Comparison of ENCODE assay signal across 1 cellular context in the genomic region with DNA sequence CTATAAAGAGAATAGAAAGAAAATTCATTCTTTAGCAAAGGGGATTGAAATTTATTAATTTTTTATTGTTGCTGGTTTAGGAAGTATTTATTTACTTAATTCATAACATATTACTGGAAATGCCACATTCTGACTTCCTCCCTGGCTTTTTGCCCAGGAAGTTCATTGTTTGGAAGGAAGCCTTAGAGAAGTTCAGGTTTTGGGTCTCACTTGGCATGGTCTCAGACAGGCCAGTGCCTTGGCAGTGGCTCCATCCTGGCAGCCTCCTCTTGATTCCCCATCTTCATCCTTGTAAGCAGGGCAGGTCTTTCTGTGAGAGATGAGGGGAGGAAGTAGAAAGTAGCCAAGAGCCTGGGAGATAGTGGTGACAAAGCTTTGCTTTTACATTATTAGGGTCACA.
TF ChIP-seq lines count a peak whose summit lies in the region.

No MANE protein-coding gene starts in this region.

TF ChIP-seq in WTC11, 78 proteins besides CTCF, POLR2A, EP300 and RAD21 (continued from another document):
- TF ChIP-seq, protein P1, sequence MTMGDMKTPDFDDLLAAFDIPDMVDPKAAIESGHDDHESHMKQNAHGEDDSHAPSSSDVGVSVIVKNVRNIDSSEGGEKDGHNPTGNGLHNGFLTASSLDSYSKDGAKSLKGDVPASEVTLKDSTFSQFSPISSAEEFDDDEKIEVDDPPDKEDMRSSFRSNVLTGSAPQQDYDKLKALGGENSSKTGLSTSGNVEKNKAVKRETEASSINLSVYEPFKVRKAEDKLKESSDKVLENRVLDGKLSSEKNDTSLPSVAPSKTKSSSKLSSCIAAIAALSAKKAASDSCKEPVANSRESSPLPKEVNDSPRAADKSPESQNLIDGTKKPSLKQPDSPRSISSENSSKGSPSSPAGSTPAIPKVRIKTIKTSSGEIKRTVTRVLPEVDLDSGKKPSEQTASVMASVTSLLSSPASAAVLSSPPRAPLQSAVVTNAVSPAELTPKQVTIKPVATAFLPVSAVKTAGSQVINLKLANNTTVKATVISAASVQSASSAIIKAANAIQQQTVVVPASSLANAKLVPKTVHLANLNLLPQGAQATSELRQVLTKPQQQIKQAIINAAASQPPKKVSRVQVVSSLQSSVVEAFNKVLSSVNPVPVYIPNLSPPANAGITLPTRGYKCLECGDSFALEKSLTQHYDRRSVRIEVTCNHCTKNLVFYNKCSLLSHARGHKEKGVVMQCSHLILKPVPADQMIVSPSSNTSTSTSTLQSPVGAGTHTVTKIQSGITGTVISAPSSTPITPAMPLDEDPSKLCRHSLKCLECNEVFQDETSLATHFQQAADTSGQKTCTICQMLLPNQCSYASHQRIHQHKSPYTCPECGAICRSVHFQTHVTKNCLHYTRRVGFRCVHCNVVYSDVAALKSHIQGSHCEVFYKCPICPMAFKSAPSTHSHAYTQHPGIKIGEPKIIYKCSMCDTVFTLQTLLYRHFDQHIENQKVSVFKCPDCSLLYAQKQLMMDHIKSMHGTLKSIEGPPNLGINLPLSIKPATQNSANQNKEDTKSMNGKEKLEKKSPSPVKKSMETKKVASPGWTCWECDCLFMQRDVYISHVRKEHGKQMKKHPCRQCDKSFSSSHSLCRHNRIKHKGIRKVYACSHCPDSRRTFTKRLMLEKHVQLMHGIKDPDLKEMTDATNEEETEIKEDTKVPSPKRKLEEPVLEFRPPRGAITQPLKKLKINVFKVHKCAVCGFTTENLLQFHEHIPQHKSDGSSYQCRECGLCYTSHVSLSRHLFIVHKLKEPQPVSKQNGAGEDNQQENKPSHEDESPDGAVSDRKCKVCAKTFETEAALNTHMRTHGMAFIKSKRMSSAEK (CRISPR knock-in tag; IDR thresholded peaks at IDR 0.05; ENCODE audit: borderline replicate concordance), result no peak
- TF ChIP-seq, protein P2, sequence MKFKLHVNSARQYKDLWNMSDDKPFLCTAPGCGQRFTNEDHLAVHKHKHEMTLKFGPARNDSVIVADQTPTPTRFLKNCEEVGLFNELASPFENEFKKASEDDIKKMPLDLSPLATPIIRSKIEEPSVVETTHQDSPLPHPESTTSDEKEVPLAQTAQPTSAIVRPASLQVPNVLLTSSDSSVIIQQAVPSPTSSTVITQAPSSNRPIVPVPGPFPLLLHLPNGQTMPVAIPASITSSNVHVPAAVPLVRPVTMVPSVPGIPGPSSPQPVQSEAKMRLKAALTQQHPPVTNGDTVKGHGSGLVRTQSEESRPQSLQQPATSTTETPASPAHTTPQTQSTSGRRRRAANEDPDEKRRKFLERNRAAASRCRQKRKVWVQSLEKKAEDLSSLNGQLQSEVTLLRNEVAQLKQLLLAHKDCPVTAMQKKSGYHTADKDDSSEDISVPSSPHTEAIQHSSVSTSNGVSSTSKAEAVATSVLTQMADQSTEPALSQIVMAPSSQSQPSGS (CRISPR knock-in tag; IDR thresholded peaks at IDR 0.05; ENCODE audit: borderline replicate concordance, low read depth), result no peak
- TF ChIP-seq, protein P3, sequence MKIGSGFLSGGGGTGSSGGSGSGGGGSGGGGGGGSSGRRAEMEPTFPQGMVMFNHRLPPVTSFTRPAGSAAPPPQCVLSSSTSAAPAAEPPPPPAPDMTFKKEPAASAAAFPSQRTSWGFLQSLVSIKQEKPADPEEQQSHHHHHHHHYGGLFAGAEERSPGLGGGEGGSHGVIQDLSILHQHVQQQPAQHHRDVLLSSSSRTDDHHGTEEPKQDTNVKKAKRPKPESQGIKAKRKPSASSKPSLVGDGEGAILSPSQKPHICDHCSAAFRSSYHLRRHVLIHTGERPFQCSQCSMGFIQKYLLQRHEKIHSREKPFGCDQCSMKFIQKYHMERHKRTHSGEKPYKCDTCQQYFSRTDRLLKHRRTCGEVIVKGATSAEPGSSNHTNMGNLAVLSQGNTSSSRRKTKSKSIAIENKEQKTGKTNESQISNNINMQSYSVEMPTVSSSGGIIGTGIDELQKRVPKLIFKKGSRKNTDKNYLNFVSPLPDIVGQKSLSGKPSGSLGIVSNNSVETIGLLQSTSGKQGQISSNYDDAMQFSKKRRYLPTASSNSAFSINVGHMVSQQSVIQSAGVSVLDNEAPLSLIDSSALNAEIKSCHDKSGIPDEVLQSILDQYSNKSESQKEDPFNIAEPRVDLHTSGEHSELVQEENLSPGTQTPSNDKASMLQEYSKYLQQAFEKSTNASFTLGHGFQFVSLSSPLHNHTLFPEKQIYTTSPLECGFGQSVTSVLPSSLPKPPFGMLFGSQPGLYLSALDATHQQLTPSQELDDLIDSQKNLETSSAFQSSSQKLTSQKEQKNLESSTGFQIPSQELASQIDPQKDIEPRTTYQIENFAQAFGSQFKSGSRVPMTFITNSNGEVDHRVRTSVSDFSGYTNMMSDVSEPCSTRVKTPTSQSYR (CRISPR knock-in tag; IDR thresholded peaks at IDR 0.05), result no peak
- no peak for TF ChIP-seq NR2C2 (CRISPR knock-in tag; IDR thresholded peaks at IDR 0.05)
- no peak for TF ChIP-seq EMX1 (CRISPR knock-in tag; IDR thresholded peaks at IDR 0.05)
- TF ChIP-seq ATF1 (CRISPR knock-in tag; IDR thresholded peaks at IDR 0.05), result no peak
- no peak for TF ChIP-seq ELF4 (CRISPR knock-in tag; IDR thresholded peaks at IDR 0.05; ENCODE audit: low read depth)
- no peak for TF ChIP-seq NFE2L1 (CRISPR knock-in tag; IDR thresholded peaks at IDR 0.05)
- TF ChIP-seq, protein P4, sequence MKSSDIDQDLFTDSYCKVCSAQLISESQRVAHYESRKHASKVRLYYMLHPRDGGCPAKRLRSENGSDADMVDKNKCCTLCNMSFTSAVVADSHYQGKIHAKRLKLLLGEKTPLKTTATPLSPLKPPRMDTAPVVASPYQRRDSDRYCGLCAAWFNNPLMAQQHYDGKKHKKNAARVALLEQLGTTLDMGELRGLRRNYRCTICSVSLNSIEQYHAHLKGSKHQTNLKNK (CRISPR knock-in tag; IDR thresholded peaks at IDR 0.05), result no peak
- TF ChIP-seq, protein P5, sequence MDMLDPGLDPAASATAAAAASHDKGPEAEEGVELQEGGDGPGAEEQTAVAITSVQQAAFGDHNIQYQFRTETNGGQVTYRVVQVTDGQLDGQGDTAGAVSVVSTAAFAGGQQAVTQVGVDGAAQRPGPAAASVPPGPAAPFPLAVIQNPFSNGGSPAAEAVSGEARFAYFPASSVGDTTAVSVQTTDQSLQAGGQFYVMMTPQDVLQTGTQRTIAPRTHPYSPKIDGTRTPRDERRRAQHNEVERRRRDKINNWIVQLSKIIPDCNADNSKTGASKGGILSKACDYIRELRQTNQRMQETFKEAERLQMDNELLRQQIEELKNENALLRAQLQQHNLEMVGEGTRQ (CRISPR knock-in tag; IDR thresholded peaks at IDR 0.05), result no peak
- no peak for TF ChIP-seq NFYB (CRISPR knock-in tag; conservative IDR thresholded peaks at IDR 0.05; ENCODE audit: low read depth)
- TF ChIP-seq, protein P6, sequence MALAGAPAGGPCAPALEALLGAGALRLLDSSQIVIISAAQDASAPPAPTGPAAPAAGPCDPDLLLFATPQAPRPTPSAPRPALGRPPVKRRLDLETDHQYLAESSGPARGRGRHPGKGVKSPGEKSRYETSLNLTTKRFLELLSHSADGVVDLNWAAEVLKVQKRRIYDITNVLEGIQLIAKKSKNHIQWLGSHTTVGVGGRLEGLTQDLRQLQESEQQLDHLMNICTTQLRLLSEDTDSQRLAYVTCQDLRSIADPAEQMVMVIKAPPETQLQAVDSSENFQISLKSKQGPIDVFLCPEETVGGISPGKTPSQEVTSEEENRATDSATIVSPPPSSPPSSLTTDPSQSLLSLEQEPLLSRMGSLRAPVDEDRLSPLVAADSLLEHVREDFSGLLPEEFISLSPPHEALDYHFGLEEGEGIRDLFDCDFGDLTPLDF (CRISPR knock-in tag; IDR thresholded peaks at IDR 0.05), result no peak
